1 cellular context compared by ENCODE assay signal in the genomic region with DNA sequence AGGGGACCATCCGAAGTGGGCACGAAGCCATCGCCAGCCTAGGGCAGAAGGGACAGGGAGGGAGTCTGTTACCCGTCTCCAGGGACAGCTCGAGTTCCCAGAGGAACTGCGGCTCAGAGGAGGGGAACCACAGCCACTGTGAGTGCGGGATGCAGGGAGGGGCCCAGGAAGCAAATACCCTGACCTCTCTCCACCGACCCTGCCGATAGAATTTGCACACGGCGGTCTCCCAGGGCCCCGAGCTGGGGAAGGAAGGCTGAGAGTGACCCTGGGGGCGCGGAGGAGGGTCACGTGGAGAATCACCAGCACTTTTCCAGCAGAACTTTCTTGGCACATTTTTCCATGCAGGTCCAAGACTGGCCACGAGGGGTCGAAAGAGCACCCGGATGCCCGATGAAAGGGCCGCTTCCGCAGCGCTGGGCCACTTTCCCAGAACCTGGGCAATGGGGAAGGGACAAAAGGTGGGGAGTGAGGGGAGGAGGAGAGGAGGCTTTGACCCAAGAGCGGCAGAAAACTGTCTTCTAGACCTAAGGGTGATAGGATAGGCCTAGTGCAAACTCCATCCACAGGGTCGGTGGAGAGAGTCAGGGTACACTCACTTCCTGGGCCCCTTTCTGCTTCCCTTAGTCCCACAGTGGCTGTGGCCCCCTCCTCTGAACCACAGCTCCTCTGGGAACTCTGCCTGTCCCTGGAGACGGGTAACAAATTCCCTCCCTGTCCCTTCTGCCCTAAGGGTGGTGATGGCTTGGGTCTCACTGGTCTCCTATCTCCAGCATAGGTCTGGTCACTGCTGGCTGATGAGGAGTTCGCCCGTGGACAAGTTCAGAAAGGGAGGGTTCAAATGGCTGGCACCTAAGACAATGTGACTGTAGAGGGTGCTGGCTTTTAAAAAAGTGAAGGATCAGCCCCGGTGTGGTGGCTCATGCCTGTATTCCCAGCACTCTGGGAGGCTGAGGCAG.
TF ChIP-seq lines count a peak whose summit lies in the region.

No MANE protein-coding gene starts in this region.

TF ChIP-seq in K562, 482 proteins besides CTCF, POLR2A, EP300 and RAD21 (continued from another document):
- 0 out of 2 replicates have a peak, but pooled peaks have one; percentile 17 for TF ChIP-seq EGR1 (conservative IDR thresholded peaks at IDR 0.05)
- TF ChIP-seq NR1H2 (CRISPR knock-in tag; IDR thresholded peaks at IDR 0.05) = no peak
- no peak for TF ChIP-seq SMARCE1 (IDR thresholded peaks at IDR 0.05)
